14 cellular contexts compared by ENCODE assay signal in genomic region chr11:79393362-79394043, GRCh38. TPM values are rescaled to one million over a fixed set of nuclear protein-coding genes. Genes with fewer than 3 reads are reported as not detected.
DNase-seq lines count a peak whose midpoint lies in the region; ATAC-seq, FAIRE-seq and TF ChIP-seq lines count a peak whose summit lies in the region.
"Had no signal": no experiment of that assay in that cellular context is flagged by ENCODE, and none has a peak within 500 bp of the region (broad histone marks: within the 10 kb centered on the region; RNA-seq: fewer than 3 reads in every experiment).

No MANE protein-coding gene starts in this region.

- FAIRE-seq in GM12892 (lab: Jason Lieb, UNC), result no peak
- FAIRE-seq: kidney had no signal

- DNase-seq in EH (ENCODE audit: low read depth) (peak; percentile 54), NCI-H1417 treated with DMSO at 0.1 percent for 48 hours (lab: John Stamatoyannopoulos, UW) (peak; percentile 13), kidney tubule cell (ENCODE audit: low spot score) (peak; percentile 30), NCI-H2196 treated with DMSO at 0.1 percent for 48 hours (lab: John Stamatoyannopoulos, UW; ENCODE audit: unreplicated experiment) (no peak), COLO829 (ENCODE audit: low spot score) (no peak), superior temporal gyrus (ENCODE audit: extremely low spot score) (no peak), GM12892 (ENCODE audit: insufficient read length) (no peak)
- DNase-seq: activated T-cell treated with anti-CD3 and anti-CD28 coated beads for 4 hours, colonic mucosa, Karpas-422, kidney had no signal

- H3K9me3 Mint-ChIP-seq in activated T-helper 17 cell treated with anti-CD3 and anti-CD28 coated beads, Interleukin-2, amount 50 U/mL, for 72 hours, result no peaks in the 10 kb centered on the region
- H3K9me3 Mint-ChIP-seq: nephron had no signal

- H3K36me3 Mint-ChIP-seq in activated T-helper 17 cell treated with anti-CD3 and anti-CD28 coated beads, Interleukin-2, amount 50 U/mL, for 72 hours (ENCODE audit: low read depth), result no peaks in the 10 kb centered on the region

- peaks cover 9% of the 10 kb centered on the region for H3K4me1 Mint-ChIP-seq in activated T-helper 17 cell treated with anti-CD3 and anti-CD28 coated beads, Interleukin-2, amount 50 U/mL, for 72 hours

- ATAC-seq in activated T-helper 17 cell treated with anti-CD3 and anti-CD28 coated beads, Interleukin-2, amount 50 U/mL, for 72 hours (replicated peaks), result peak; percentile 5

- H3K27ac Mint-ChIP-seq in activated T-helper 17 cell treated with anti-CD3 and anti-CD28 coated beads, Interleukin-2, amount 50 U/mL, for 72 hours, result no peak overlapping the region
- H3K27ac Mint-ChIP-seq: B cell had no signal

- TF ChIP-seq POLR2A in GM12892 (IDR thresholded peaks at IDR 0.05; ENCODE audit: low read depth, low read length), result no peak

- peaks cover 4% of the 10 kb centered on the region for H3K27me3 Mint-ChIP-seq in activated T-helper 17 cell treated with anti-CD3 and anti-CD28 coated beads, Interleukin-2, amount 50 U/mL, for 72 hours

- no peak overlapping the region for H3K4me3 Mint-ChIP-seq in activated T-helper 17 cell treated with anti-CD3 and anti-CD28 coated beads, Interleukin-2, amount 50 U/mL, for 72 hours
- H3K4me3 Mint-ChIP-seq: B cell, nephron had no signal

RNA-seq across cellular contexts. Expression of gene TENM4, which starts 47.3 kb away (rescaled TPM):
- total RNA-seq in activated T-helper 17 cell treated with anti-CD3 and anti-CD28 coated beads, Interleukin-2, amount 50 U/mL, for 72 hours, result under 1 TPM in 1 of 2 donors, not detected in 1; 0.15 TPM
- not detected for polyA plus RNA-seq in GM12892 (2012; ENCODE audit: missing spikeins)

Comparison
In these comparisons a context has a peak if more than half of its experiments do, and no peak if none do; other contexts are left out.
1. DNase-seq: peak in EH (single experiment), NCI-H1417 treated with DMSO at 0.1 percent for 48 hours (single experiment) and kidney tubule cell (single experiment); none in NCI-H2196 treated with DMSO at 0.1 percent for 48 hours (single experiment), COLO829 (single experiment), superior temporal gyrus (single experiment) and GM12892 (single experiment).